8 cellular contexts compared by ENCODE assay signal in the genomic region with DNA sequence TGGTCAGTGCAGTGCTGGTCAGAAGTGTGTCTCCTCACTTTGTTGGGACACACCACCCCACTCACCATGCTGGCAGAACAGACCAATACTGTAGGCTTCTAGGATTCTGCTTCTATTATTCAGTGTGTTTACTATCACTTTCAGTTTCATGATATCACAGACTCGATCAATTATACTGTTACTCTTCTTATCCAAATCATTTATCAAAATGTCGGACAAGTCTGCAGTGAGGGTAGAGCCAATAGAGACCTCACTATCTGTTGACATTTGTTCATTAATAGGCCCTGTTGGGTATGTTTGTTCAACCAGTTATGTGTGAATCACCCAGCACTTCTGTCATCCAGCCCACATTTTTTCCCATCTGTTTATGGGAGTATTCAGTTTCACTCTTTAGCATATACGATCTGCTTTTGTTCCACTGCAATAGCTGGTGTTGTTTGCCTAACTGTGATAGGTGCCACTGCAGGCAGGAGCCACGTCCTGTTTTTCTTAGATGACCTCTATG.
DNase-seq lines count a peak whose midpoint lies in the region; ATAC-seq and TF ChIP-seq lines count a peak whose summit lies in the region.

No MANE protein-coding gene starts in this region.

- POLR2A ChIA-PET in AG04449 (lab: Yijun Ruan, JAX) = no interaction called here

- peaks cover 46% of the 10 kb centered on the region for H3K4me1 Mint-ChIP-seq in stimulated activated effector memory CD8-positive, alpha-beta T cell treated with anti-CD3 and anti-CD28 coated beads, Interleukin-12 subunit alpha, Interleukin-12 subunit beta, amount 100 ng/mL, for 72 hours

- H3K27ac Mint-ChIP-seq in stimulated activated effector memory CD8-positive, alpha-beta T cell treated with anti-CD3 and anti-CD28 coated beads, Interleukin-12 subunit alpha, Interleukin-12 subunit beta, amount 100 ng/mL, for 72 hours = peak overlapping the region; percentile 93

- H3K4me3 ChIP-seq in AG04449 (ENCODE audit: low read depth, low read length) (peak overlapping the region; percentile 23), fibroblast of villous mesenchyme (ENCODE audit: low read depth, low read length) (peak overlapping the region; percentile 23)

- H3K9me3 Mint-ChIP-seq in stimulated activated effector memory CD8-positive, alpha-beta T cell treated with anti-CD3 and anti-CD28 coated beads, Interleukin-12 subunit alpha, Interleukin-12 subunit beta, amount 100 ng/mL, for 72 hours = no peaks in the 10 kb centered on the region

- peak overlapping the region; percentile 66 for H3K4me3 Mint-ChIP-seq in stimulated activated effector memory CD8-positive, alpha-beta T cell treated with anti-CD3 and anti-CD28 coated beads, Interleukin-12 subunit alpha, Interleukin-12 subunit beta, amount 100 ng/mL, for 72 hours

- peak; percentile 89 for ATAC-seq in SK-N-SH treated with all-trans-retinoic acid at 6 μM for 48 hours
- peak; percentile 61 for ATAC-seq in stimulated activated effector memory CD8-positive, alpha-beta T cell treated with anti-CD3 and anti-CD28 coated beads, Interleukin-12 subunit alpha, Interleukin-12 subunit beta, amount 100 ng/mL, for 72 hours
- no peak for ATAC-seq in HG02981 (IDR thresholded peaks at IDR 0.05; ENCODE audit: unreplicated experiment)
- no peak for ATAC-seq in GM19455 (IDR thresholded peaks at IDR 0.05; ENCODE audit: unreplicated experiment)

- TF ChIP-seq CTCF in AG04449 (IDR thresholded peaks at IDR 0.05; ENCODE audit: insufficient read depth, low read length, missing control alignments) (no peak), fibroblast of villous mesenchyme (IDR thresholded peaks at IDR 0.05; ENCODE audit: insufficient read depth, low read depth, low read length) (no peak), GM13977 (IDR thresholded peaks at IDR 0.05; ENCODE audit: extremely low read depth, insufficient read depth, missing control alignments) (no peak)

- DNase-seq in AG04449 (ENCODE audit: low read depth, low spot score) (peak; percentile 40), HT-29 (ENCODE audit: low spot score) (peak; percentile 56), fibroblast of villous mesenchyme (ENCODE audit: low read depth) (peak; percentile 10), GM13977 (ENCODE audit: low spot score) (no peak)
- no peak for DNase-seq in stimulated activated effector memory CD8-positive, alpha-beta T cell treated with anti-CD3 and anti-CD28 coated beads, Interleukin-12 subunit alpha, Interleukin-12 subunit beta, amount 100 ng/mL, for 72 hours (ENCODE audit: low spot score in 2 of 2)

- CTCF ChIA-PET in AG04449 (lab: Yijun Ruan, JAX) = no interaction called here

- in situ Hi-C loops in GM13977 (cut with MboI; ENCODE audit: low pct_unique_long_range_greater_than_20kb, low sequenced_read_pairs, unreplicated experiment) = no loop called here

- H3K36me3 Mint-ChIP-seq in stimulated activated effector memory CD8-positive, alpha-beta T cell treated with anti-CD3 and anti-CD28 coated beads, Interleukin-12 subunit alpha, Interleukin-12 subunit beta, amount 100 ng/mL, for 72 hours = no peaks in the 10 kb centered on the region

TF ChIP-seq in SK-N-SH treated with all-trans-retinoic acid at 6 μM for 48 hours, 23 proteins besides CTCF, POLR2A, EP300 and RAD21:
- TF ChIP-seq PPARA (CRISPR knock-in tag; IDR thresholded peaks at IDR 0.05; ENCODE audit: borderline replicate concordance) = no peak
- no peak for TF ChIP-seq SNAI2 (CRISPR knock-in tag; IDR thresholded peaks at IDR 0.05)
- no peak for TF ChIP-seq BACH2 (CRISPR knock-in tag; IDR thresholded peaks at IDR 0.05; ENCODE audit: borderline replicate concordance)
- TF ChIP-seq, protein P1, sequence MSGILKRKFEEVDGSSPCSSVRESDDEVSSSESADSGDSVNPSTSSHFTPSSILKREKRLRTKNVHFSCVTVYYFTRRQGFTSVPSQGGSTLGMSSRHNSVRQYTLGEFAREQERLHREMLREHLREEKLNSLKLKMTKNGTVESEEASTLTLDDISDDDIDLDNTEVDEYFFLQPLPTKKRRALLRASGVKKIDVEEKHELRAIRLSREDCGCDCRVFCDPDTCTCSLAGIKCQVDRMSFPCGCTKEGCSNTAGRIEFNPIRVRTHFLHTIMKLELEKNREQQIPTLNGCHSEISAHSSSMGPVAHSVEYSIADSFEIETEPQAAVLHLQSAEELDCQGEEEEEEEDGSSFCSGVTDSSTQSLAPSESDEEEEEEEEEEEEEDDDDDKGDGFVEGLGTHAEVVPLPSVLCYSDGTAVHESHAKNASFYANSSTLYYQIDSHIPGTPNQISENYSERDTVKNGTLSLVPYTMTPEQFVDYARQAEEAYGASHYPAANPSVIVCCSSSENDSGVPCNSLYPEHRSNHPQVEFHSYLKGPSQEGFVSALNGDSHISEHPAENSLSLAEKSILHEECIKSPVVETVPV (CRISPR knock-in tag; IDR thresholded peaks at IDR 0.05) = no peak
- TF ChIP-seq ARNTL (CRISPR knock-in tag; IDR thresholded peaks at IDR 0.05; ENCODE audit: borderline replicate concordance, low read depth) = no peak

Comparison
In these comparisons a context has a peak if more than half of its experiments do, and no peak if none do; other contexts are left out.
1. DNase-seq: peak in AG04449 (single experiment), HT-29 (single experiment) and fibroblast of villous mesenchyme (single experiment); none in stimulated activated effector memory CD8-positive, alpha-beta T cell treated with anti-CD3 and anti-CD28 coated beads, Interleukin-12 subunit alpha, Interleukin-12 subunit beta, amount 100 ng/mL, for 72 hours (0 of 2) and GM13977 (single experiment).
2. ATAC-seq: peak in SK-N-SH treated with all-trans-retinoic acid at 6 μM for 48 hours (single experiment) and stimulated activated effector memory CD8-positive, alpha-beta T cell treated with anti-CD3 and anti-CD28 coated beads, Interleukin-12 subunit alpha, Interleukin-12 subunit beta, amount 100 ng/mL, for 72 hours (single experiment); none in HG02981 (single experiment) and GM19455 (single experiment).